In genomic region chr7:107043916-107044346, GRCh38 we compare ENCODE assay signal across 8 cellular contexts. TPM values are rescaled to one million over a fixed set of nuclear protein-coding genes. Genes with fewer than 3 reads are reported as not detected.
A peak's percentile ranks its signal among the peaks of the same experiment; 100 is the strongest.
DNase-seq lines count a peak whose midpoint lies in the region; ATAC-seq, FAIRE-seq and TF ChIP-seq lines count a peak whose summit lies in the region.

No MANE protein-coding gene starts in this region.

- CTCF ChIA-PET in CD8-positive, alpha-beta T cell (lab: Charles Lee) = no interaction called here

- H3K36me3 ChIP-seq in CD8-positive, alpha-beta T cell (ENCODE audit: insufficient read depth, low read length) = no peaks in the 10 kb centered on the region
- H3K36me3 ChIP-seq in MG63 (no peaks in the 10 kb centered on the region), endocrine pancreas (ENCODE audit: control insufficient read depth, insufficient read depth, low read length) (no peaks in the 10 kb centered on the region), osteoblast (ENCODE audit: insufficient read depth, low read length) (no peaks in the 10 kb centered on the region)

- FAIRE-seq in GM12891 (lab: Jason Lieb, UNC) = no peak

- POLR2A ChIA-PET in CD8-positive, alpha-beta T cell (lab: Charles Lee) = no interaction called here

- TF ChIP-seq CTCF in CD8-positive, alpha-beta T cell (IDR thresholded peaks at IDR 0.05) = no peak
- TF ChIP-seq CTCF in osteoblast (IDR thresholded peaks at IDR 0.05; ENCODE audit: extremely low read depth, low read depth, low read length) = no peak

- ATAC-seq in CD8-positive, alpha-beta T cell = no peak
- no peak for ATAC-seq in HG03520 (IDR thresholded peaks at IDR 0.05; ENCODE audit: unreplicated experiment)
- no peak for ATAC-seq in GM18907 (IDR thresholded peaks at IDR 0.05; ENCODE audit: unreplicated experiment)

- H3K36me3 Mint-ChIP-seq in CD8-positive, alpha-beta T cell = no peaks in the 10 kb centered on the region

- peaks cover 7% of the 10 kb centered on the region for H3K27me3 ChIP-seq in CD8-positive, alpha-beta T cell (ENCODE audit: insufficient read depth, low read length)
- H3K27me3 ChIP-seq in MG63 (no peaks in the 10 kb centered on the region), endocrine pancreas (ENCODE audit: control insufficient read depth, insufficient read depth, low read length) (no peaks in the 10 kb centered on the region), osteoblast (ENCODE audit: insufficient read depth, low read length) (peaks cover 34% of the 10 kb centered on the region)

- H3K4me2 ChIP-seq in osteoblast (ENCODE audit: insufficient read depth, low read length) = peak overlapping the region; percentile 75

- no peak for DNase-seq in CD8-positive, alpha-beta T cell
- DNase-seq in MG63 (no peak), osteoblast (ENCODE audit: insufficient read length, low spot score, missing footprints) (no peak), GM12891 (ENCODE audit: insufficient read length, low spot score) (no peak), SIG-M5 (lab: John Stamatoyannopoulos, UW) (no peak)

- no peaks in the 10 kb centered on the region for H3K9me3 ChIP-seq in CD8-positive, alpha-beta T cell (ENCODE audit: low read length)
- H3K9me3 ChIP-seq in MG63 (no peaks in the 10 kb centered on the region), endocrine pancreas (ENCODE audit: control insufficient read depth, low read length) (no peaks in the 10 kb centered on the region), osteoblast (ENCODE audit: low read depth, low read length) (no peaks in the 10 kb centered on the region)

- H3K9me3 Mint-ChIP-seq in CD8-positive, alpha-beta T cell = no peaks in the 10 kb centered on the region

- no peaks in the 10 kb centered on the region for H3K79me2 ChIP-seq in osteoblast (ENCODE audit: insufficient read depth, low read length)

- H3K4me1 Mint-ChIP-seq in CD8-positive, alpha-beta T cell (ENCODE audit: low read depth) = peaks cover 10% of the 10 kb centered on the region

- intact Hi-C loops in CD8-positive, alpha-beta T cell (cut with DNase I, micrococcal nuclease) = loop anchor here (1.0 to 10.0 kb wide), 9 partner anchors 83 to 1521 kb away; partner anchors contain the start of genes DLD (in 2 of the 2), CCDC71L (in 1 of the 2), DNAJB9 (in 1 of the 2) and NAMPT (in 1 of the 2)

- H3K4me3 Mint-ChIP-seq in CD8-positive, alpha-beta T cell = peak overlapping the region; percentile 77

- TF ChIP-seq POLR2A in GM12891 (IDR thresholded peaks at IDR 0.05; ENCODE audit: low read depth, low read length) = no peak

- peaks cover 13% of the 10 kb centered on the region for H3K4me1 ChIP-seq in CD8-positive, alpha-beta T cell (ENCODE audit: insufficient read depth, low read length)
- peaks cover 6% of the 10 kb centered on the region for H3K4me1 ChIP-seq in endocrine pancreas (ENCODE audit: control insufficient read depth, insufficient read depth, low read length)
- H3K4me1 ChIP-seq in osteoblast (ENCODE audit: insufficient read depth, low read length) = peaks cover 13% of the 10 kb centered on the region

- peak overlapping the region; percentile 32 for H3K4me3 ChIP-seq in CD8-positive, alpha-beta T cell (ENCODE audit: low read depth, low read length)
- H3K4me3 ChIP-seq in MG63 (peak overlapping the region; percentile 38), endocrine pancreas (ENCODE audit: control insufficient read depth, insufficient read depth, low read length) (peak overlapping the region; percentile 89), osteoblast (ENCODE audit: insufficient read depth, low read length) (peak overlapping the region; percentile 69)

- no peaks in the 10 kb centered on the region for H4K20me1 ChIP-seq in osteoblast (ENCODE audit: insufficient read depth, low read length)

- no peak overlapping the region for H3K27ac ChIP-seq in CD8-positive, alpha-beta T cell (ENCODE audit: low read depth, low read length)
- no peak overlapping the region for H3K27ac ChIP-seq in osteoblast (ENCODE audit: low read depth, low read length)

- H3K9ac ChIP-seq in endocrine pancreas (ENCODE audit: control insufficient read depth, insufficient read depth, low read length) = peak overlapping the region; percentile 60

- H3K27me3 Mint-ChIP-seq in CD8-positive, alpha-beta T cell (ENCODE audit: low read depth) = peaks cover 7% of the 10 kb centered on the region

- peak overlapping the region; percentile 62 for H2AFZ ChIP-seq in osteoblast (ENCODE audit: low read length)

- no peak overlapping the region for H3K27ac Mint-ChIP-seq in CD8-positive, alpha-beta T cell

TF ChIP-seq in GM12891, 5 proteins besides CTCF, POLR2A, EP300 and RAD21:
- TF ChIP-seq PAX5 (IDR thresholded peaks at IDR 0.05; ENCODE audit: insufficient read depth, low read length, severe bottlenecking) (no peak), TAF1 (IDR thresholded peaks at IDR 0.05; ENCODE audit: low read depth, low read length) (no peak), SPI1 (IDR thresholded peaks at IDR 0.05; ENCODE audit: low read depth, low read length) (no peak), POU2F2 (IDR thresholded peaks at IDR 0.05; ENCODE audit: low read depth, low read length) (no peak), POLR2AphosphoS5 (IDR thresholded peaks at IDR 0.05; ENCODE audit: low read depth, low read length) (no peak)
TF ChIP-seq in GM12891: peak in this region for 0.

RNA-seq across cellular contexts. Expression of gene PRKAR2B, which starts 0.6 kb away (rescaled TPM):
- under 1 TPM; 0.33 to 0.60 TPM for total RNA-seq in CD8-positive, alpha-beta T cell
- total RNA-seq in MG63 (2014; rRNA removed; shearing (Covaris generic); ENCODE audit: low replicate concordance) = 0.44 and 1.3 TPM in 2 replicates
- 2.4 and 2.5 TPM in 2 replicates for total RNA-seq in osteoblast
- polyA plus RNA-seq in GM12891 (2012; ENCODE audit: low read depth, missing spikeins) = 0.32 TPM

Comparison
In these comparisons a context has a peak if more than half of its experiments do, and no peak if none do; other contexts are left out.
1. H3K4me3 ChIP-seq: peak in every context shown above with its lines; median percentile 89 in endocrine pancreas; 69 in osteoblast; 38 in MG63; 32 in CD8-positive, alpha-beta T cell.